8 cellular contexts compared by ENCODE assay signal in the genomic region with DNA sequence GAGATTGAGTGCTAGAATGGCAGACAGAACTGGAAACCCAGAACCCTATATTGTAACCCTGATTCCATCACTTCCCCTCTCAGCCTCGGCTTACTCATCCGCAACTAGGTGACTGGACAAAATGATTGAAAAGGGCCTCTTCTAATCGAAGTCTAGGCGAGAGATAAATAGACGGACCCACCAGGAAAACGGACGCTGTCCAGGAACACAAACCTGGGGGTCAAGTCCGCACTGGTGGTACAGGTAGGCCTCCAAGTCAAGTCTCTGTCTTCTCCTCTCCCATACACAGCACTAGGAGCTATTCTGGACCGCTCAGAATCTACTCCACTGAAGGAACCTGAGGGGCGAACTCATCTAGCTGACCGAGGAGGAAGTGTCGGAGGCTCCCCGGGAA. TPM values are rescaled to one million over a fixed set of nuclear protein-coding genes. Genes with fewer than 3 reads are reported as not detected.
DNase-seq lines count a peak whose midpoint lies in the region; ATAC-seq and TF ChIP-seq lines count a peak whose summit lies in the region.

No MANE protein-coding gene starts in this region.

- peak overlapping the region; percentile 86 for H3K4me2 ChIP-seq in OCI-LY7 (ENCODE audit: low read length)

- TF ChIP-seq CTCF in OCI-LY7 (conservative IDR thresholded peaks at IDR 0.05; ENCODE audit: low read length) (no peak), choroid plexus epithelial cell (conservative IDR thresholded peaks at IDR 0.05; ENCODE audit: low read depth, low read length) (no peak)

- H3K27me3 ChIP-seq in mucosa of stomach (ENCODE audit: control insufficient read depth, insufficient read depth, low read length), result no peaks in the 10 kb centered on the region

- peak overlapping the region; percentile 64 for H3K27ac ChIP-seq in OCI-LY7 (ENCODE audit: low read depth, low read length, poor library complexity, severe bottlenecking)

- BruUV-seq in OCI-LY7 (replicated peaks; lab: Mats Ljungman, UMichigan), result no TSS peak

- H3K4me1 ChIP-seq in OCI-LY7 (ENCODE audit: insufficient read depth, low read length, poor library complexity, severe bottlenecking) (peaks cover 19% of the 10 kb centered on the region), mucosa of stomach (ENCODE audit: control insufficient read depth, insufficient read depth, low read length) (peaks cover 4% of the 10 kb centered on the region)

- peaks cover 5% of the 10 kb centered on the region; the same call in 1 of the 2 replicates for H4K20me1 ChIP-seq in OCI-LY7 (ENCODE audit: insufficient read depth, low read length)

- DNase-seq in activated T-cell treated with anti-CD3 and anti-CD28 coated beads for 48 hours (ENCODE audit: low read depth) (peak; percentile 23), OCI-LY7 (ENCODE audit: low spot score) (peak; percentile 16), choroid plexus epithelial cell (ENCODE audit: low read depth) (no peak), NCI-H226 (no peak), superior temporal gyrus (ENCODE audit: extremely low spot score) (no peak)
- DNase-seq in activated T-cell treated with anti-CD3 and anti-CD28 coated beads, Interleukin-2, amount 50 U/mL, for 1 hour, result no peak

- ATAC-seq in HG02798 (IDR thresholded peaks at IDR 0.05; ENCODE audit: poor library complexity, unreplicated experiment), result peak; percentile 5

- H3K9me3 ChIP-seq in OCI-LY7 (ENCODE audit: low read length) (no peaks in the 10 kb centered on the region), mucosa of stomach (ENCODE audit: control insufficient read depth, low read length) (no peaks in the 10 kb centered on the region)

- intact Hi-C loops in OCI-LY7 (cut with micrococcal nuclease; ENCODE audit: unreplicated experiment), result loop anchor here (1.0 to 5.0 kb wide), 5 partner anchors 20 to 388 kb away; a partner anchor contains a TSS

- H3K36me3 ChIP-seq in OCI-LY7 (ENCODE audit: insufficient read depth, low read length), result peaks cover 46% of the 10 kb centered on the region
- H3K36me3 ChIP-seq in mucosa of stomach (ENCODE audit: control insufficient read depth, insufficient read depth, low read length), result no peaks in the 10 kb centered on the region

- CTCF ChIA-PET in OCI-LY7 (lab: Charles Lee; ENCODE audit: unreplicated experiment), result interaction anchor here (1.7 kb wide), 1 partner anchor 20 kb away, joined by 5 read pairs; a partner anchor contains a TSS

- H3K4me3 ChIP-seq in OCI-LY7 (ENCODE audit: low read depth, low read length, poor library complexity, severe bottlenecking), result peak overlapping the region; percentile 94
- peak overlapping the region; percentile 94 for H3K4me3 ChIP-seq in choroid plexus epithelial cell (ENCODE audit: low read depth, low read length)
- H3K4me3 ChIP-seq in mucosa of stomach (ENCODE audit: low read length), result peak overlapping the region; percentile 94

- POLR2A ChIA-PET in OCI-LY7 (lab: Charles Lee), result interaction anchor here (0.7 to 2.2 kb wide), 11 partner anchors 13 to 372 kb away, joined by 3 to 16 read pairs (median 4); a partner anchor contains a TSS

- peak overlapping the region; percentile 93 for H3K9ac ChIP-seq in mucosa of stomach (ENCODE audit: low read length)

- H2AFZ ChIP-seq in OCI-LY7 (ENCODE audit: low read length), result peak overlapping the region; percentile 99; the same call in 1 of the 2 replicates

- no peaks in the 10 kb centered on the region for H3K9me2 ChIP-seq in OCI-LY7 (ENCODE audit: insufficient read depth, low read length)

- peaks cover 32% of the 10 kb centered on the region for H3K79me2 ChIP-seq in OCI-LY7 (ENCODE audit: insufficient read depth, low read depth, low read length)

RNA-seq across cellular contexts. Expression of a gene that starts 0.5 kb away (rescaled TPM):
- 134 and 173 TPM in 2 replicates for total RNA-seq in OCI-LY7 (2014; rRNA removed; shearing (Covaris generic))
- 171 TPM in 2 replicates for total RNA-seq in OCI-LY7 (2022)

RNA-seq across cellular contexts. Expression of a gene that starts 20.1 kb away (rescaled TPM):
- 61.1 and 81.7 TPM in 2 replicates for total RNA-seq in OCI-LY7 (2014; rRNA removed; shearing (Covaris generic))
- total RNA-seq in OCI-LY7 (2022), result 93.4 and 98.1 TPM in 2 replicates

Comparison
In these comparisons a context has a peak if more than half of its experiments do, and no peak if none do; other contexts are left out.
1. DNase-seq: peak in activated T-cell treated with anti-CD3 and anti-CD28 coated beads for 48 hours (single experiment) and OCI-LY7 (single experiment); none in activated T-cell treated with anti-CD3 and anti-CD28 coated beads, Interleukin-2, amount 50 U/mL, for 1 hour (single experiment), choroid plexus epithelial cell (single experiment), NCI-H226 (single experiment) and superior temporal gyrus (single experiment).
2. Peak in every context shown above with its lines, with median percentiles within 50 percentile points of each other: H3K4me3 ChIP-seq.